20 cellular contexts compared by ENCODE assay signal in genomic region chr22:48840112-48840949, GRCh38.
DNase-seq lines count a peak whose midpoint lies in the region; ATAC-seq, FAIRE-seq and TF ChIP-seq lines count a peak whose summit lies in the region.
"Had no signal": no experiment of that assay in that cellular context is flagged by ENCODE, and none has a peak within 500 bp of the region (broad histone marks: within the 10 kb centered on the region; RNA-seq: fewer than 3 reads in every experiment).

No MANE protein-coding gene starts in this region.

- CTCF ChIA-PET in activated naive CD4-positive, alpha-beta T cell treated with anti-CD3 and anti-CD28 coated beads, Interleukin-2, amount 10 ng/mL, durations not matched to agents 7 days and 5 days (lab: Charles Lee), result no interaction called here

- H3K27ac ChIP-seq in right atrium auricular region, result no peak overlapping the region
- H3K27ac ChIP-seq in kidney (ENCODE audit: low read depth in 2 of 2, low read length in 2 of 2), result no peak overlapping the region
- H3K27ac ChIP-seq in spleen, result no peak overlapping the region
- H3K27ac ChIP-seq: BLaER1 treated with 17β-estradiol and CSF1 and Interleukin-3, amounts not matched to agents 10 nM and 100 nM; HL-60 had no signal

- WGBS in spleen, 5 donors, result 70 to 82% (median 79%) methylated on average over 14 to 16 of the region's 16 CpGs

- no peak overlapping the region for H3K4me3 Mint-ChIP-seq in HFFc6
- no peak overlapping the region for H3K4me3 Mint-ChIP-seq in activated naive CD4-positive, alpha-beta T cell treated with anti-CD3 and anti-CD28 coated beads, Interleukin-2, amount 10 ng/mL, durations not matched to agents 7 days and 5 days
- H3K4me3 Mint-ChIP-seq: B cell; CD8-positive, alpha-beta T cell; GM23338 had no signal

- TF ChIP-seq CTCF in right atrium auricular region (IDR thresholded peaks at IDR 0.05) (no peak), kidney (IDR thresholded peaks at IDR 0.05; ENCODE audit: borderline replicate concordance, extremely low read depth, insufficient read depth) (no peak), spleen (IDR thresholded peaks at IDR 0.05 in 8 of 11, conservative IDR thresholded peaks at IDR 0.05 in 3 of 11) (no peak), HFFc6 (IDR thresholded peaks at IDR 0.05) (no peak)

- H3K9me3 Mint-ChIP-seq in HFFc6, result peaks cover 69% of the 10 kb centered on the region
- H3K9me3 Mint-ChIP-seq in activated naive CD4-positive, alpha-beta T cell treated with anti-CD3 and anti-CD28 coated beads, Interleukin-2, amount 10 ng/mL, durations not matched to agents 7 days and 5 days, result peaks cover 24% of the 10 kb centered on the region
- H3K9me3 Mint-ChIP-seq: CD8-positive, alpha-beta T cell had no signal

- peaks cover 28% of the 10 kb centered on the region for H3K36me3 Mint-ChIP-seq in HFFc6 (ENCODE audit: low read depth)
- H3K36me3 Mint-ChIP-seq in activated naive CD4-positive, alpha-beta T cell treated with anti-CD3 and anti-CD28 coated beads, Interleukin-2, amount 10 ng/mL, durations not matched to agents 7 days and 5 days, result no peaks in the 10 kb centered on the region
- H3K36me3 Mint-ChIP-seq: CD8-positive, alpha-beta T cell had no signal

- H3K9ac ChIP-seq in kidney (ENCODE audit: low read length in 2 of 2), result no peak overlapping the region
- H3K9ac ChIP-seq: BLaER1 treated with 17β-estradiol and CSF1 and Interleukin-3, amounts not matched to agents 10 nM and 100 nM had no signal

- intact Hi-C loops in left ventricle myocardium superior (cut with micrococcal nuclease) (no loop called here), kidney (cut with DNase I) (no loop called here), spleen (cut with DNase I; ENCODE audit: low total_unique reads) (no loop called here)

- H3K27me3 Mint-ChIP-seq in HFFc6 (ENCODE audit: insufficient read depth), result peaks cover 1% of the 10 kb centered on the region; the same call in 1 of the 2 replicates
- H3K27me3 Mint-ChIP-seq in activated naive CD4-positive, alpha-beta T cell treated with anti-CD3 and anti-CD28 coated beads, Interleukin-2, amount 10 ng/mL, durations not matched to agents 7 days and 5 days, result no peaks in the 10 kb centered on the region

- H3K27me3 ChIP-seq in right atrium auricular region, result no peaks in the 10 kb centered on the region
- H3K27me3 ChIP-seq in spleen (replicated peaks in 1 of 7), result peaks cover 0 to 46% (median 0%) of the 10 kb centered on the region in 7 donors
- H3K27me3 ChIP-seq: BLaER1 treated with 17β-estradiol and CSF1 and Interleukin-3, amounts not matched to agents 10 nM and 100 nM had no signal

- no peaks in the 10 kb centered on the region for H3K36me3 ChIP-seq in right atrium auricular region
- H3K36me3 ChIP-seq in kidney (ENCODE audit: control insufficient read depth in 1 of 2, insufficient read depth in 2 of 2, low read length in 2 of 2), result no peaks in the 10 kb centered on the region
- H3K36me3 ChIP-seq in spleen, result no peaks in the 10 kb centered on the region
- H3K36me3 ChIP-seq: BLaER1 treated with 17β-estradiol and CSF1 and Interleukin-3, amounts not matched to agents 10 nM and 100 nM had no signal

- H3K27ac Mint-ChIP-seq in HFFc6, result no peak overlapping the region
- H3K27ac Mint-ChIP-seq in activated naive CD4-positive, alpha-beta T cell treated with anti-CD3 and anti-CD28 coated beads, Interleukin-2, amount 10 ng/mL, durations not matched to agents 7 days and 5 days, result no peak overlapping the region
- H3K27ac Mint-ChIP-seq: B cell; CD8-positive, alpha-beta T cell; GM23338 had no signal

- no peaks in the 10 kb centered on the region for H3K4me1 Mint-ChIP-seq in HFFc6 (ENCODE audit: low read depth)
- no peaks in the 10 kb centered on the region for H3K4me1 Mint-ChIP-seq in activated naive CD4-positive, alpha-beta T cell treated with anti-CD3 and anti-CD28 coated beads, Interleukin-2, amount 10 ng/mL, durations not matched to agents 7 days and 5 days
- H3K4me1 Mint-ChIP-seq: B cell had no signal

- no peaks in the 10 kb centered on the region for H3K4me1 ChIP-seq in right atrium auricular region
- H3K4me1 ChIP-seq in kidney (ENCODE audit: control insufficient read depth in 1 of 2, insufficient read depth in 1 of 2, low read depth in 1 of 2, low read length in 2 of 2), result no peaks in the 10 kb centered on the region
- H3K4me1 ChIP-seq in spleen, result no peaks in the 10 kb centered on the region

- no peak for FAIRE-seq in kidney (lab: Jason Lieb, UNC)
- FAIRE-seq: GM12878, H54 had no signal

- no peak for TF ChIP-seq POLR2A in spleen (IDR thresholded peaks at IDR 0.05)

- ATAC-seq in left ventricle myocardium superior, result no peak
- ATAC-seq: CD8-positive, alpha-beta T cell; GM12878; GM23338 had no signal

- DNase-seq in left ventricle myocardium superior (peak; percentile 16), right atrium auricular region (ENCODE audit: low spot score) (no peak), kidney (peak; percentile 51), spleen (peak; percentile 29), HFFc6 (no peak), LoVo (ENCODE audit: low spot score) (no peak)
- DNase-seq in activated naive CD4-positive, alpha-beta T cell treated with anti-CD3 and anti-CD28 coated beads, Interleukin-2, amount 10 ng/mL, durations not matched to agents 7 days and 5 days, result no peak
- DNase-seq: CD8-positive, alpha-beta T cell; DMS 273 treated with DMSO at 0.1 percent for 48 hours; DMS53; DND-41; EL; HCEC 1CT; IMR-90 had no signal

- H3K4me3 ChIP-seq in right atrium auricular region (no peak overlapping the region), kidney (ENCODE audit: low read length in 2 of 2) (no peak overlapping the region), spleen (no peak overlapping the region)
- H3K4me3 ChIP-seq: BLaER1 treated with 17β-estradiol and CSF1 and Interleukin-3, amounts not matched to agents 10 nM and 100 nM; GM12878; GM23338 had no signal

- H3K9me3 ChIP-seq in right atrium auricular region (no peaks in the 10 kb centered on the region), kidney (ENCODE audit: control insufficient read depth in 1 of 2, low read length in 2 of 2) (no peaks in the 10 kb centered on the region), spleen (peaks cover 0 to 13% (median 0%) of the 10 kb centered on the region in 8 donors)

Comparison
In these comparisons a context has a peak if more than half of its experiments do, and no peak if none do; other contexts are left out.
1. DNase-seq: peak in left ventricle myocardium superior (single experiment), kidney (single experiment) and spleen (single experiment); none in right atrium auricular region (single experiment), HFFc6 (single experiment), LoVo (single experiment) and activated naive CD4-positive, alpha-beta T cell treated with anti-CD3 and anti-CD28 coated beads, Interleukin-2, amount 10 ng/mL, durations not matched to agents 7 days and 5 days (single experiment).